In the genomic region with DNA sequence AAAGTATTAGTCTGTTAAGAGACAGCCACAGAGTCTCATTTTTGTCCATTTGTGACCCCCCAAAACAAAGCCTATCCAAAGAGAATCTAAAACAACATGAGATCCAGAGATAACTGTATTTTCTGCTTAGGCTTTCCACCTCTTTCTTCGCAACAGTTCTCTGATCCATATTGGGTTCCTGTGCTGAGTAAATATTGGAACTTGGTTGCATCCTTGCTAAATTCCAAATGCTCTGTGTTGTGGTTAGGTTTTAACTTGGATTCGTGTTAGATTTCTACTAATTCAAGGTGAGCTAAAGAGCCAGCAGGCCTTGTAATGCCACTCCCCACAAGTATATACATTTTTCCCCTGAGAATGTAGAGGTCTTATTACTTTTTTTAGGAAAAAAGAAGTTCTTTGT, we compare ENCODE assay signal across 11 cellular contexts. TPM values are rescaled to one million over a fixed set of nuclear protein-coding genes. Genes with fewer than 3 reads are reported as not detected.
"Had no signal": no experiment of that assay in that cellular context is flagged by ENCODE, and none has a peak within 500 bp of the region (broad histone marks: within the 10 kb centered on the region; RNA-seq: fewer than 3 reads in every experiment).

No MANE protein-coding gene starts in this region.

- H2AFZ ChIP-seq: GM23248, GM23338 had no signal

- H3K9me3 ChIP-seq: HAP-1 had no signal

- H3K27ac ChIP-seq: GM23248 had no signal

- FAIRE-seq: H54 had no signal

- ATAC-seq: GM23338, HCT116 had no signal

- H3K4me2 ChIP-seq: GM23338 had no signal

- H3K4me1 ChIP-seq: HAP-1 had no signal

- DNase-seq: GM23248, GOT3, H7, H9, HCEC 1CT, HFFc6 had no signal

- H3K9ac ChIP-seq: GM23248 had no signal

- H3K36me3 ChIP-seq: HAP-1 had no signal

- H3K4me3 ChIP-seq: GM23248, GM23338, HAP-1 had no signal

RNA-seq across cellular contexts. Expression of gene FMO1, which starts 29.2 kb away (rescaled TPM):
- total RNA-seq: GM23248, GM23338, H4, H7, H9, HFFc6 had no signal
- polyA plus RNA-seq: GM23248 had no signal
